ENCODE assay signal across 8 cellular contexts in the genomic region with DNA sequence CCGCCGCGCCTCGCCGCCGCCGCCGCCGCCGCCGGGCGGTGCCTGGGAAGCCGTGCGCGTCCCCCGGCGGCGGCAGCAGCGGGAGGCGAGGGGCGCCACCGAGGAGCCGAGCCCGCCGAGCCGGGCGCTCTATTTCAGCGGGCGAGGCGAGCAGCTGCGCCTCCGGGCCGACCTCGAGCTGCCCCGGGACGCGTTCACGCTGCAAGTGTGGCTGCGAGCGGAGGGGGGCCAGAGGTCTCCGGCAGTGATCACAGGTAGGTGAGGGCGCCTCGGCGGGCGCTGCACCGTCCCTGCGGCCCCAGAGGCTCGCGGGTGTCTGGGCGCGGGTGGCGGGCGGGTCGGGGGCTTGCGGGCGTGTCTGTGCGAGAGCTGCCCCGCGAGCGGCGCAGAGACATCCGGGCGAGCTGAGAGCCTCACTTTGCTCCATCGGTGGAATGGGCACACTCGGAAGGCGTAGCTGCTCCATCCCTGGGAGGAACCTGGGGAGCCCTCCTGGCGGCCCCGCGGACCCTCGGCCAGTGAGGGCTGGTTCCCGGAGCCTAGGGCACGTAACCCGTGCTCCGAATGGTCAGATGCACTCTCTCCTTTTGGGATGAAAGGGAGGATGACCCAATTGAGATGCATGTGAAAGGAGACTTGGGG. TPM values are rescaled to one million over a fixed set of nuclear protein-coding genes. Genes with fewer than 3 reads are reported as not detected.
A peak's percentile ranks its signal among the peaks of the same experiment; 100 is the strongest.
DNase-seq lines count a peak whose midpoint lies in the region; ATAC-seq lines count a peak whose summit lies in the region.

No MANE protein-coding gene starts in this region.

- peak overlapping the region; percentile 89 for H3K4me2 ChIP-seq in trophoblast cell (ENCODE audit: low read length)

- H3K36me3 ChIP-seq in SJCRH30: no peaks in the 10 kb centered on the region
- H3K36me3 ChIP-seq in trophoblast cell (ENCODE audit: control insufficient read depth in 1 of 2, insufficient read depth in 2 of 2, low read length in 2 of 2): no peaks in the 10 kb centered on the region

- no peak overlapping the region for H3K4ac ChIP-seq in trophoblast cell (ENCODE audit: low read depth, low read length)

- intact Hi-C loops in Right ventricle myocardium superior (cut with DNase I): no loop called here

- H3K9me3 ChIP-seq in SJCRH30 (replicated peaks) (no peaks in the 10 kb centered on the region), trophoblast cell (ENCODE audit: insufficient read depth, low read depth, low read length) (peaks cover 2% of the 10 kb centered on the region)

- H3K9ac ChIP-seq in trophoblast cell (ENCODE audit: low read length): peak overlapping the region; percentile 45

- no peaks in the 10 kb centered on the region for H3K79me2 ChIP-seq in trophoblast cell (ENCODE audit: control insufficient read depth, insufficient read depth, low read length, poor library complexity)

- H2BK12ac ChIP-seq in trophoblast cell (ENCODE audit: low read length): no peak overlapping the region

- no peak overlapping the region for H2AK5ac ChIP-seq in trophoblast cell (ENCODE audit: low read length)

- peak; percentile 18 for ATAC-seq in Right ventricle myocardium superior (ENCODE audit: poor library complexity)
- no peak for ATAC-seq in GM21576 (IDR thresholded peaks at IDR 0.05; ENCODE audit: unreplicated experiment)

- peaks cover 7% of the 10 kb centered on the region for H3K79me1 ChIP-seq in trophoblast cell (ENCODE audit: low read length)

- peak overlapping the region; percentile 24 for H2BK5ac ChIP-seq in trophoblast cell (ENCODE audit: low read depth, low read length, poor library complexity)

- peak overlapping the region; percentile 68 for H4K12ac ChIP-seq in trophoblast cell (ENCODE audit: low read depth, low read length)

- peak overlapping the region; percentile 56 for H2AFZ ChIP-seq in trophoblast cell (ENCODE audit: insufficient read depth, low read length, poor library complexity)

- peak overlapping the region; percentile 37 for H4K8ac ChIP-seq in trophoblast cell (ENCODE audit: low read depth, low read length)

- no peak overlapping the region for H3K23ac ChIP-seq in trophoblast cell (ENCODE audit: low read length)

- H3K18ac ChIP-seq in trophoblast cell (ENCODE audit: low read length): peak overlapping the region; percentile 85

- H3K4me3 ChIP-seq in SJCRH30: peak overlapping the region; percentile 69
- H3K4me3 ChIP-seq in trophoblast cell (ENCODE audit: low read depth, low read length): peak overlapping the region; percentile 78

- H3K27ac ChIP-seq in SJCRH30 (peak overlapping the region; percentile 41), trophoblast cell (ENCODE audit: low read depth, low read length) (no peak overlapping the region)

- H2BK120ac ChIP-seq in trophoblast cell (ENCODE audit: insufficient read depth, low read length, poor library complexity): peak overlapping the region; percentile 85

- H3K4me1 ChIP-seq in SJCRH30: peaks cover 17% of the 10 kb centered on the region
- peaks cover 4 to 9% of the 10 kb centered on the region in 2 experiments for H3K4me1 ChIP-seq in trophoblast cell (ENCODE audit: control insufficient read depth in 1 of 2, insufficient read depth in 2 of 2, low read length in 2 of 2)

- DNase-seq in ELR (ENCODE audit: low read depth) (peak; percentile 39), SJCRH30 (peak; percentile 51 to 68), Right ventricle myocardium superior (peak; percentile 52), trophoblast cell (no peak), activated gamma-delta T cell (lab: John Stamatoyannopoulos, UW) (no peak), inferior parietal cortex (ENCODE audit: extremely low spot score) (no peak)
- no peak for DNase-seq in stimulated activated CD4-positive, alpha-beta T cell treated with anti-CD3 and anti-CD28 coated beads, Interleukin-4, amount 100 ng/mL, for 24 hours

- H3K27me3 ChIP-seq in SJCRH30 (no peaks in the 10 kb centered on the region), trophoblast cell (ENCODE audit: insufficient read depth, low read length) (peaks cover 18% of the 10 kb centered on the region)

- WGBS in trophoblast cell (ENCODE audit: extremely low coverage, insufficient coverage, insufficient read length): no CpG with 5 or more reads among the region's 74 CpGs

- H4K91ac ChIP-seq in trophoblast cell (ENCODE audit: low read depth, low read length): peak overlapping the region; percentile 90

- peak overlapping the region; percentile 75 for H3K14ac ChIP-seq in trophoblast cell (ENCODE audit: low read length)

RNA-seq across cellular contexts. Expression of a gene that starts 0.9 kb away (rescaled TPM):
- 2.5 and 2.8 TPM in 2 replicates for total RNA-seq in SJCRH30 (2014; rRNA removed; shearing (Covaris generic))
- total RNA-seq in Right ventricle myocardium superior: 1.2 TPM
- polyA plus RNA-seq in trophoblast cell (2013): 6.3 and 8.5 TPM in 2 replicates

Comparison
In these comparisons a context has a peak if more than half of its experiments do, and no peak if none do; other contexts are left out.
1. DNase-seq: peak in ELR (single experiment), SJCRH30 (2 of 2) and Right ventricle myocardium superior (single experiment); none in trophoblast cell (0 of 2), activated gamma-delta T cell (single experiment), stimulated activated CD4-positive, alpha-beta T cell treated with anti-CD3 and anti-CD28 coated beads, Interleukin-4, amount 100 ng/mL, for 24 hours (single experiment) and inferior parietal cortex (single experiment).